25 cellular contexts compared by ENCODE assay signal in the genomic region with DNA sequence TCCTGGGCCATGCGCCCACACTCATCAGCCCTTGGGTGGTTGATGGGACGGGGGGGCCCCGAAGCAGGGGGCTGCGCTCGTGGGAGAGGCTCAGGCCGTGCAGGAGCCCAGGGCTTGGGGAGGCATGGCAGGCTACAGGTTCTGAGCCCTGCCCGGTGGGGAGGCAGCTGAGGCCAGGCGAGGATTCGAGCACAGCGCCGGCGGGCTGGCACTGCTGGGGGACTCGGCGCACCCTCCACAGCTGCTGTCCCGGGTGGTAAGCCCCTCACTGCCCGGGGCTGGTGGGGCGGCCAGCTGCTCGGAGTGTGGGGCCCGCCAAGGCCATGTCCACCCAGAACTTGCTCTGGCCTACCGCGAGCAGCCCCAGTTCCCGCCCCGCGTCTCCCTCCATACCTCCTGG.
"Had no signal": no experiment of that assay in that cellular context is flagged by ENCODE, and none has a peak within 500 bp of the region (broad histone marks: within the 10 kb centered on the region; RNA-seq: fewer than 3 reads in every experiment).

No MANE protein-coding gene starts in this region.

- H3K27me3 ChIP-seq: ascending aorta, body of pancreas, SJCRH30 had no signal

- H3K27ac ChIP-seq: ascending aorta, body of pancreas, KMS-11, SJCRH30, WERI-Rb-1 had no signal

- H3K36me3 ChIP-seq: ascending aorta, SJCRH30, WERI-Rb-1 had no signal

- H3K4me2 ChIP-seq: KMS-11, SK-N-SH had no signal

- H3K9ac ChIP-seq: KMS-11, SK-N-SH had no signal

- H3K9me2 ChIP-seq: SK-N-SH had no signal

- H3K4me1 ChIP-seq: ascending aorta, SJCRH30 had no signal

- H3K4me3 ChIP-seq: ascending aorta, body of pancreas, SJCRH30 had no signal

- DNase-seq: activated CD4-positive, alpha-beta memory T cell treated with anti-CD3 and anti-CD28 coated beads, Interleukin-2, amount 10 ng/mL, durations not matched to agents 7 days and 5 days; activated CD4-positive, alpha-beta T cell treated with anti-CD3 and anti-CD28 coated beads for 36 hours; activated CD4-positive, alpha-beta T cell treated with anti-CD3 and anti-CD28 coated beads, Interleukin-2, amount 50 U/mL, for 1 hour; activated naive CD8-positive, alpha-beta T cell treated with anti-CD3 and anti-CD28 coated beads, Interleukin-2, amount 50 U/mL, for 24 hours; activated T-cell treated with anti-CD3 and anti-CD28 coated beads for 4 hours; activated T-cell treated with anti-CD3 and anti-CD28 coated beads, Interleukin-2, amount 50 U/mL, for 48 hours; amniotic stem cell; body of pancreas; NCI-H1092; NCI-H1417 treated with DMSO at 0.1 percent for 48 hours; NCI-H1694; NCI-H2029; NCI-H345; NCI-H510A; NCI-H526 treated with DMSO at 0.1 percent for 48 hours; Right ventricle myocardium superior; RPMI8226; SJCRH30; SK-N-SH; WERI-Rb-1 had no signal

- H3K9me3 ChIP-seq: ascending aorta, body of pancreas, SJCRH30, SK-N-SH had no signal

- ATAC-seq: activated CD4-positive, alpha-beta T cell treated with anti-CD3 and anti-CD28 coated beads for 36 hours; activated naive CD4-positive, alpha-beta T cell treated with anti-CD3 and anti-CD28 coated beads, Interleukin-2, amount 50 U/mL, for 72 hours; activated naive CD8-positive, alpha-beta T cell treated with anti-CD3 and anti-CD28 coated beads, Interleukin-2, amount 50 U/mL, for 24 hours; activated T-helper 17 cell treated with anti-CD3 and anti-CD28 coated beads, Interleukin-2, amount 50 U/mL, for 72 hours; body of pancreas; Panc1 had no signal
